Comparison of ENCODE assay signal across 2 cellular contexts in genomic region chr1:175521265-175522040, GRCh38.
TF ChIP-seq lines count a peak whose summit lies in the region.

No MANE protein-coding gene starts in this region.

TF ChIP-seq in liver, 16 proteins besides CTCF, POLR2A, EP300 and RAD21 (continued from another document):
- TF ChIP-seq, protein P1, sequence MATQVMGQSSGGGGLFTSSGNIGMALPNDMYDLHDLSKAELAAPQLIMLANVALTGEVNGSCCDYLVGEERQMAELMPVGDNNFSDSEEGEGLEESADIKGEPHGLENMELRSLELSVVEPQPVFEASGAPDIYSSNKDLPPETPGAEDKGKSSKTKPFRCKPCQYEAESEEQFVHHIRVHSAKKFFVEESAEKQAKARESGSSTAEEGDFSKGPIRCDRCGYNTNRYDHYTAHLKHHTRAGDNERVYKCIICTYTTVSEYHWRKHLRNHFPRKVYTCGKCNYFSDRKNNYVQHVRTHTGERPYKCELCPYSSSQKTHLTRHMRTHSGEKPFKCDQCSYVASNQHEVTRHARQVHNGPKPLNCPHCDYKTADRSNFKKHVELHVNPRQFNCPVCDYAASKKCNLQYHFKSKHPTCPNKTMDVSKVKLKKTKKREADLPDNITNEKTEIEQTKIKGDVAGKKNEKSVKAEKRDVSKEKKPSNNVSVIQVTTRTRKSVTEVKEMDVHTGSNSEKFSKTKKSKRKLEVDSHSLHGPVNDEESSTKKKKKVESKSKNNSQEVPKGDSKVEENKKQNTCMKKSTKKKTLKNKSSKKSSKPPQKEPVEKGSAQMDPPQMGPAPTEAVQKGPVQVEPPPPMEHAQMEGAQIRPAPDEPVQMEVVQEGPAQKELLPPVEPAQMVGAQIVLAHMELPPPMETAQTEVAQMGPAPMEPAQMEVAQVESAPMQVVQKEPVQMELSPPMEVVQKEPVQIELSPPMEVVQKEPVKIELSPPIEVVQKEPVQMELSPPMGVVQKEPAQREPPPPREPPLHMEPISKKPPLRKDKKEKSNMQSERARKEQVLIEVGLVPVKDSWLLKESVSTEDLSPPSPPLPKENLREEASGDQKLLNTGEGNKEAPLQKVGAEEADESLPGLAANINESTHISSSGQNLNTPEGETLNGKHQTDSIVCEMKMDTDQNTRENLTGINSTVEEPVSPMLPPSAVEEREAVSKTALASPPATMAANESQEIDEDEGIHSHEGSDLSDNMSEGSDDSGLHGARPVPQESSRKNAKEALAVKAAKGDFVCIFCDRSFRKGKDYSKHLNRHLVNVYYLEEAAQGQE (IDR thresholded peaks at IDR 0.05) = no peak
- TF ChIP-seq SP1 (IDR thresholded peaks at IDR 0.05) (no peak), FOXA2 (IDR thresholded peaks at IDR 0.05) (no peak), EGR1 (IDR thresholded peaks at IDR 0.05; ENCODE audit: low read depth in 2 of 2) (no peak), TAF1 (conservative IDR thresholded peaks at IDR 0.05) (no peak), JUND (IDR thresholded peaks at IDR 0.05) (no peak), HNF4G (IDR thresholded peaks at IDR 0.05) (no peak), YY1 (IDR thresholded peaks at IDR 0.05) (peak; percentile 14), HNF4A (conservative IDR thresholded peaks at IDR 0.05) (peak in 1 of 2 donors; percentile 2), ATF3 (IDR thresholded peaks at IDR 0.05) (no peak), GABPA (IDR thresholded peaks at IDR 0.05 in 1 of 2, conservative IDR thresholded peaks at IDR 0.05 in 1 of 2) (no peak), ZBTB33 (IDR thresholded peaks at IDR 0.05) (no peak), FOXA1 (IDR thresholded peaks at IDR 0.05) (no peak)
- TF ChIP-seq, protein P2, sequence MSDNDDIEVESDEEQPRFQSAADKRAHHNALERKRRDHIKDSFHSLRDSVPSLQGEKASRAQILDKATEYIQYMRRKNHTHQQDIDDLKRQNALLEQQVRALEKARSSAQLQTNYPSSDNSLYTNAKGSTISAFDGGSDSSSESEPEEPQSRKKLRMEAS (IDR thresholded peaks at IDR 0.05) = no peak

TF ChIP-seq in HepG2, 621 proteins besides CTCF, POLR2A, EP300 and RAD21 (continued from another document):
- TF ChIP-seq FOXO4 (CRISPR knock-in tag; conservative IDR thresholded peaks at IDR 0.05) = no peak
- no peak for TF ChIP-seq ZNF570 (CRISPR knock-in tag; IDR thresholded peaks at IDR 0.05; ENCODE audit: borderline replicate concordance)
